In the genomic region with DNA sequence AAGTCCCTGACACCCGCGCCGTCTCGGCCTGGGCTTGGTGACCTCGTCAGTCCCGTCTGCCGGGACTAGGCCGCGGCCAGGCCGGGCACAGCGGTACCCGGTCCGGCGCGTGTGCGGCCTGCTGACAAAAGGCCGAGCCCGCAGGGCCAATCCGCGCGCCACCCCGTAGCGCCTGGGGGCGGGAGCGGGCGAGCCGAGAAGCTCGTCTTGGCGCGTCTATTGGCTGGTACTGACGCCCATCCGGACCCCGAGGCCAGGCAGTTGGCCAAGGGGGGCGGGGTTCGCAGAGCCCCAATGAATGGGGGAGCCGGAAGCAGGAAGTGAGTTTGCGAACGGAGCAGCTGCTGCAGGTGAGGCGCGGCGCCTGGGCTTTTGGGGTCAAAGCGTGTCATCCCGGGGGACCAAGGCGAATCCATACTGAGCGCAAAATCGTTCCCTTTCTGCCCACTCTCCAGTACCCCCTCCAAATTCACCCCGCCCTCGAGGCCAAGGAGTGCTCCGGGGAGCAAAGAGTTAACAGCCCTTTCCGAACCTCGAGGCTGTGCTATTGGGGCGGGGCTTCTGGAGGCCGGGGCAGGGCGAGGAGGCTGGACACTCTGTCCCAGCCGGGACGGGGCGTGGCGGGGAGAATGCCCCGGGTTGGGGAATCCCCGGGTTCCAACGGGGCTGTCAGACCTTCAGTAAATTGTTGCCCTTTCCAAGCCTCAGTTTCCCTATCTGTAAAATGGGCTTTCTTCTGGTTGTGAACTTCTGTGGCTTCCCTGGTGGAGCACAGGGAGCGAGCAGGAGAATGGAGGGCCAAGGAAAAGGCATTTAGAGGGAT, we compare ENCODE assay signal across 9 cellular contexts. TPM values are rescaled to one million over a fixed set of nuclear protein-coding genes. Genes with fewer than 3 reads are reported as not detected.
A peak's percentile ranks its signal among the peaks of the same experiment; 100 is the strongest.
DNase-seq lines count a peak whose midpoint lies in the region; ATAC-seq, FAIRE-seq and TF ChIP-seq lines count a peak whose summit lies in the region.
"Had no signal": no experiment of that assay in that cellular context is flagged by ENCODE, and none has a peak within 500 bp of the region (broad histone marks: within the 10 kb centered on the region; RNA-seq: fewer than 3 reads in every experiment).

A gene with protein sequence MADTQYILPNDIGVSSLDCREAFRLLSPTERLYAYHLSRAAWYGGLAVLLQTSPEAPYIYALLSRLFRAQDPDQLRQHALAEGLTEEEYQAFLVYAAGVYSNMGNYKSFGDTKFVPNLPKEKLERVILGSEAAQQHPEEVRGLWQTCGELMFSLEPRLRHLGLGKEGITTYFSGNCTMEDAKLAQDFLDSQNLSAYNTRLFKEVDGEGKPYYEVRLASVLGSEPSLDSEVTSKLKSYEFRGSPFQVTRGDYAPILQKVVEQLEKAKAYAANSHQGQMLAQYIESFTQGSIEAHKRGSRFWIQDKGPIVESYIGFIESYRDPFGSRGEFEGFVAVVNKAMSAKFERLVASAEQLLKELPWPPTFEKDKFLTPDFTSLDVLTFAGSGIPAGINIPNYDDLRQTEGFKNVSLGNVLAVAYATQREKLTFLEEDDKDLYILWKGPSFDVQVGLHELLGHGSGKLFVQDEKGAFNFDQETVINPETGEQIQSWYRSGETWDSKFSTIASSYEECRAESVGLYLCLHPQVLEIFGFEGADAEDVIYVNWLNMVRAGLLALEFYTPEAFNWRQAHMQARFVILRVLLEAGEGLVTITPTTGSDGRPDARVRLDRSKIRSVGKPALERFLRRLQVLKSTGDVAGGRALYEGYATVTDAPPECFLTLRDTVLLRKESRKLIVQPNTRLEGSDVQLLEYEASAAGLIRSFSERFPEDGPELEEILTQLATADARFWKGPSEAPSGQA (plus strand): TSS at position 319 of the 823 bp plus-strand sequence. CDS start 1,767 bp downstream, outside the sequence.

- peaks cover 16% of the 10 kb centered on the region for H3K4me1 ChIP-seq in keratinocyte (ENCODE audit: control insufficient read depth, extremely low read depth, insufficient read depth, low read length)

- peaks cover 2% of the 10 kb centered on the region for H3K9me1 ChIP-seq in keratinocyte (ENCODE audit: control insufficient read depth, extremely low read depth, insufficient read depth, low read length)

- H3K36me3 ChIP-seq in keratinocyte (ENCODE audit: control insufficient read depth in 2 of 2, extremely low read depth in 1 of 2, insufficient read depth in 2 of 2, low read length in 2 of 2) = peaks cover 8 to 10% of the 10 kb centered on the region in 2 experiments

- peaks cover 3% of the 10 kb centered on the region for H3K79me2 ChIP-seq in keratinocyte (ENCODE audit: control insufficient read depth, insufficient read depth, low read length)

- no peak for FAIRE-seq in keratinocyte (lab: Jason Lieb, UNC)
- FAIRE-seq: TTC549 had no signal

- peak within 1 kb of the TSS; percentile 92 for H3K4me2 ChIP-seq in keratinocyte (ENCODE audit: control insufficient read depth, extremely low read depth, insufficient read depth, low read depth, low read length)

- H2AFZ ChIP-seq in keratinocyte (ENCODE audit: control insufficient read depth, low read length) = peak within 1 kb of the TSS; percentile 85

- peak within 1 kb of the TSS; percentile 91 for H3K9ac ChIP-seq in keratinocyte (ENCODE audit: control insufficient read depth, extremely low read depth, insufficient read depth, low read length)

- H3K4me3 ChIP-seq in AG09309 (ENCODE audit: control insufficient read depth, low read depth, low read length) = peak within 1 kb of the TSS; percentile 83
- H3K4me3 ChIP-seq in keratinocyte (ENCODE audit: control insufficient read depth in 2 of 3, extremely low read depth in 1 of 3, insufficient read depth in 2 of 3, low read depth in 1 of 3, low read length in 3 of 3) = peak within 1 kb of the TSS; percentile 72 to 83 (median 77)

- H3K9me3 ChIP-seq in keratinocyte (ENCODE audit: control insufficient read depth, low read depth, low read length) = no peaks in the 10 kb centered on the region

- peak; percentile 81 for DNase-seq in AG09309 (ENCODE audit: low read depth)
- DNase-seq in NCI-H446 (lab: John Stamatoyannopoulos, UW) = peak; percentile 97 to 99
- DNase-seq in cerebellar cortex (ENCODE audit: low spot score) = peak; percentile 97
- peak; percentile 79 for DNase-seq in keratinocyte (ENCODE audit: low read depth, low spot score)
- peak; percentile 88 to 90 for DNase-seq in stimulated activated CD4-positive, alpha-beta T cell treated with anti-CD3 and anti-CD28 coated beads, Interleukin-15, amount 100 ng/mL, for 1 hour (ENCODE audit: low read depth in 1 of 2, low spot score in 1 of 2)

- peak; percentile 92 for ATAC-seq in GM19025 (IDR thresholded peaks at IDR 0.05; ENCODE audit: low read depth, unreplicated experiment)
- peak; percentile 85 for ATAC-seq in HG03342 (IDR thresholded peaks at IDR 0.05; ENCODE audit: unreplicated experiment)
- ATAC-seq in activated CD4-positive, CD25-positive, alpha-beta regulatory T cell treated with anti-CD3 and anti-CD28 coated beads, Interleukin-2, amount 50 U/mL, for 24 hours = peak; percentile 98

- H3K27ac ChIP-seq in keratinocyte (ENCODE audit: control insufficient read depth, insufficient read depth, low read length) = peak within 1 kb of the TSS; percentile 96

- H3K27me3 ChIP-seq in keratinocyte (ENCODE audit: control insufficient read depth, extremely low read depth, insufficient read depth, low read length) = no peaks in the 10 kb centered on the region

- peaks cover 5% of the 10 kb centered on the region for H4K20me1 ChIP-seq in keratinocyte (ENCODE audit: control insufficient read depth, extremely low read depth, insufficient read depth, low read length)

- TF ChIP-seq CTCF in AG09309 (IDR thresholded peaks at IDR 0.05; ENCODE audit: control insufficient read depth, insufficient read depth, low read depth, low read length, missing control alignments) = no peak
- TF ChIP-seq CTCF in keratinocyte (optimal IDR thresholded peaks at IDR 0.05 in 1 of 3, IDR thresholded peaks at IDR 0.05 in 1 of 3, conservative IDR thresholded peaks at IDR 0.05 in 1 of 3; ENCODE audit: extremely low read depth in 1 of 3, insufficient read depth in 2 of 3, low read length in 3 of 3) = no peak

- dilution Hi-C loops in keratinocyte (cut with MboI; ENCODE audit: extremely low pct_ligation_motif_present, low sequenced_read_pairs) = no loop called here

RNA-seq across cellular contexts. Expression of the gene that starts here (rescaled TPM):
- 57.9 to 75.1 TPM (median 64.5 TPM) in 3 replicates for polyA plus RNA-seq in keratinocyte
- 59.0 TPM for polyA plus RNA-seq in keratinocyte (2011; ENCODE audit: low read depth)
- 53.7 and 69.8 TPM in 2 replicates for polyA plus RNA-seq in keratinocyte (2011; cell fraction: cytosol; rRNA removed)
- 90.6 and 102 TPM in 2 replicates for polyA plus RNA-seq in keratinocyte (2011; cell fraction: nucleus; rRNA removed)
- polyA plus RNA-seq in keratinocyte (2012; ENCODE audit: low replicate concordance) = 27.0 and 82.3 TPM in 2 replicates
- polyA minus RNA-seq in keratinocyte = 94.3 to 165 TPM (median 114 TPM) in 3 replicates
- 117 TPM for polyA minus RNA-seq in keratinocyte (2011; cell fraction: cytosol; rRNA and poly(A)+ RNA removed)
- 59.6 and 76.9 TPM in 2 replicates for polyA minus RNA-seq in keratinocyte (2011; cell fraction: nucleus; rRNA and poly(A)+ RNA removed)

Comparison
In these comparisons a context has a peak if more than half of its experiments do, and no peak if none do; other contexts are left out.
1. Peak in every context shown above with its lines: DNase-seq, ATAC-seq, H3K4me3 ChIP-seq and H3K27ac ChIP-seq.